In genomic region chr10:110843031-110843430, GRCh38 we compare ENCODE assay signal across 8 cellular contexts. TPM values are rescaled to one million over a fixed set of nuclear protein-coding genes. Genes with fewer than 3 reads are reported as not detected.
DNase-seq lines count a peak whose midpoint lies in the region; ATAC-seq, FAIRE-seq and TF ChIP-seq lines count a peak whose summit lies in the region.

No MANE protein-coding gene starts in this region.

- peak; percentile 92 for ATAC-seq in CD4-positive, alpha-beta T cell (ENCODE audit: poor library complexity)
- peak; percentile 78 for ATAC-seq in HG03135 (IDR thresholded peaks at IDR 0.05; ENCODE audit: unreplicated experiment)

- DNase-seq in CD4-positive, alpha-beta T cell = peak in 7 of 10 experiments; percentile 15 to 41 (median 24)
- peak; percentile 69 for DNase-seq in GM19239 (ENCODE audit: insufficient read length, low spot score)
- DNase-seq in activated CD4-positive, alpha-beta memory T cell treated with anti-CD3 and anti-CD28 coated beads for 36 hours = peak; percentile 70
- DNase-seq in nephron progenitor cell = no peak
- no peak for DNase-seq in AG08396 (ENCODE audit: low spot score)
- no peak for DNase-seq in NCI-H748 treated with DMSO at 0.1 percent for 48 hours (lab: John Stamatoyannopoulos, UW)
- DNase-seq in DMS53 treated with DMSO at 0.1 percent for 48 hours (lab: John Stamatoyannopoulos, UW; ENCODE audit: unreplicated experiment) = no peak

- H3K4me3 Mint-ChIP-seq in CD4-positive, alpha-beta T cell = no peak overlapping the region
- H3K4me3 Mint-ChIP-seq in activated CD4-positive, alpha-beta memory T cell treated with anti-CD3 and anti-CD28 coated beads for 36 hours = no peak overlapping the region
- no peak overlapping the region for H3K4me3 Mint-ChIP-seq in nephron progenitor cell

- H3K27me3 ChIP-seq in CD4-positive, alpha-beta T cell (ENCODE audit: control insufficient read depth, insufficient read depth, low read length) = no peaks in the 10 kb centered on the region

- no peak for TF ChIP-seq CTCF in CD4-positive, alpha-beta T cell (IDR thresholded peaks at IDR 0.05)
- no peak for TF ChIP-seq CTCF in nephron progenitor cell (IDR thresholded peaks at IDR 0.05)

- H3K27ac Mint-ChIP-seq in CD4-positive, alpha-beta T cell = peak overlapping the region; percentile 59
- peak overlapping the region; percentile 24 for H3K27ac Mint-ChIP-seq in activated CD4-positive, alpha-beta memory T cell treated with anti-CD3 and anti-CD28 coated beads for 36 hours
- peak overlapping the region; percentile 50 for H3K27ac Mint-ChIP-seq in nephron progenitor cell

- POLR2A ChIA-PET in CD4-positive, alpha-beta T cell (lab: Charles Lee) = interaction anchor here (1.1 to 2.1 kb wide), 7 partner anchors 10 to 41 kb away, joined by 3 to 9 read pairs (median 4); partner anchors contain the start of gene PDCD4
- POLR2A ChIA-PET in activated CD4-positive, alpha-beta memory T cell treated with anti-CD3 and anti-CD28 coated beads for 36 hours (lab: Charles Lee) = interaction anchor here (1.6 kb wide), 1 partner anchor 10 kb away, joined by 5 read pairs; no protein-coding TSS in a partner anchor

- no peaks in the 10 kb centered on the region for H3K27me3 Mint-ChIP-seq in CD4-positive, alpha-beta T cell
- H3K27me3 Mint-ChIP-seq in activated CD4-positive, alpha-beta memory T cell treated with anti-CD3 and anti-CD28 coated beads for 36 hours = no peaks in the 10 kb centered on the region
- peaks cover 5% of the 10 kb centered on the region for H3K27me3 Mint-ChIP-seq in nephron progenitor cell (ENCODE audit: low read depth, poor library complexity)

- intact Hi-C loops in CD4-positive, alpha-beta T cell (cut with DNase I, micrococcal nuclease) = no loop called here
- intact Hi-C loops in activated CD4-positive, alpha-beta memory T cell treated with anti-CD3 and anti-CD28 coated beads for 36 hours (cut with micrococcal nuclease) = loop anchor here (2.0 to 5.0 kb wide), 4 partner anchors 22 to 68 kb away; no protein-coding TSS in a partner anchor

- H3K4me1 Mint-ChIP-seq in CD4-positive, alpha-beta T cell (ENCODE audit: low read depth) = peaks cover 43% of the 10 kb centered on the region
- H3K4me1 Mint-ChIP-seq in activated CD4-positive, alpha-beta memory T cell treated with anti-CD3 and anti-CD28 coated beads for 36 hours (ENCODE audit: low read depth) = peaks cover 25% of the 10 kb centered on the region
- peaks cover 86% of the 10 kb centered on the region for H3K4me1 Mint-ChIP-seq in nephron progenitor cell

- CTCF ChIA-PET in CD4-positive, alpha-beta T cell (lab: Charles Lee) = no interaction called here
- CTCF ChIA-PET in activated CD4-positive, alpha-beta memory T cell treated with anti-CD3 and anti-CD28 coated beads for 36 hours (lab: Charles Lee) = interaction anchor here (2.4 kb wide), 1 partner anchor 15 kb away, joined by 9 read pairs; no protein-coding TSS in a partner anchor

- H3K9me3 ChIP-seq in CD4-positive, alpha-beta T cell (ENCODE audit: control insufficient read depth, low read length) = no peaks in the 10 kb centered on the region

- no peaks in the 10 kb centered on the region for H3K36me3 Mint-ChIP-seq in CD4-positive, alpha-beta T cell (ENCODE audit: low read depth)
- no peaks in the 10 kb centered on the region for H3K36me3 Mint-ChIP-seq in activated CD4-positive, alpha-beta memory T cell treated with anti-CD3 and anti-CD28 coated beads for 36 hours
- no peaks in the 10 kb centered on the region for H3K36me3 Mint-ChIP-seq in nephron progenitor cell (ENCODE audit: low read depth)

- peak; percentile 98 for FAIRE-seq in GM19239 (lab: Jason Lieb, UNC)

- H3K9me3 Mint-ChIP-seq in CD4-positive, alpha-beta T cell = no peaks in the 10 kb centered on the region
- no peaks in the 10 kb centered on the region for H3K9me3 Mint-ChIP-seq in activated CD4-positive, alpha-beta memory T cell treated with anti-CD3 and anti-CD28 coated beads for 36 hours
- no peaks in the 10 kb centered on the region for H3K9me3 Mint-ChIP-seq in nephron progenitor cell

- peak overlapping the region; percentile 39 for H3K27ac ChIP-seq in CD4-positive, alpha-beta T cell (ENCODE audit: low read depth, low read length)

RNA-seq across cellular contexts. Expression of gene PDCD4, which starts 28.7 kb away (rescaled TPM):
- total RNA-seq in CD4-positive, alpha-beta T cell = 100 to 1,000 TPM; 352 to 358 TPM
- total RNA-seq in activated CD4-positive, alpha-beta memory T cell treated with anti-CD3 and anti-CD28 coated beads for 36 hours = 100 to 1,000 TPM; 123 to 141 TPM

Comparison
In these comparisons a context has a peak if more than half of its experiments do, and no peak if none do; other contexts are left out.
1. DNase-seq: peak in CD4-positive, alpha-beta T cell (7 of 10), GM19239 (single experiment) and activated CD4-positive, alpha-beta memory T cell treated with anti-CD3 and anti-CD28 coated beads for 36 hours (single experiment); none in nephron progenitor cell (single experiment), AG08396 (single experiment), NCI-H748 treated with DMSO at 0.1 percent for 48 hours (single experiment) and DMS53 treated with DMSO at 0.1 percent for 48 hours (single experiment).
2. Peak in every context shown above with its lines, with median percentiles within 50 percentile points of each other: H3K27ac Mint-ChIP-seq.